24 cellular contexts compared by ENCODE assay signal in the genomic region with DNA sequence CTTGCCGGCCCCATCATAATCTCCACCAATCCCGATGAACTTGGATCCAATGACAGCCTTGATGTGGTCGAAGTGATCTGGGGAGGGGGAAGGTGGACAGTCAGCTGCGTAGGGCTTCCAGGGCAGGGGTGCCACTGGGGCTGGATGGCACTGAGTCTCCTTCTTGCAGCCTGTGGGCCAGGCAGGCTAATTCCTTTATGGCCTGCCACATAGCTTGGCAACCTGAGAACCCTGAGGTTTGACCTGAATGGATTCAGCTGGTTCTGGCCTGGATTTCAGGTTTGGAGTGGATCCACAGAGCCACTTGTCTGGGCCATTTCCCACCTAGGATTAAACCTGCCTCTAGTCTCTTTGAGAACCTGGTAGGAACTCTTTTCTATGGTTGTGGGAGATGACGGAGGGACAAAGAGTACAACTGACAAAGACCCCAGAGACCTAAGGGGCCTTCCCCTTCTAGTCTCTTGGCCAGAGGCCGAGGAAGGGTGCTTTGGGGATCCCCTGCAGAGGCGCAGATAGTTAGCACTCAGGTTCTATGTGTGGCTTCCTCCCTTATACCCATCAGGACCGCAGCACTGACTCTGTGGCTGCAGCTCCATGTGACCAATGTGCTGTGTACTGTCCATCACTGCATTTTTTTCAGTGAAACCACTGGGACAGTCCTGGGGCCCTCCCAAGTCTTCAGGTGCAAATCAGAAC. TPM values are rescaled to one million over a fixed set of nuclear protein-coding genes. Genes with fewer than 3 reads are reported as not detected.
DNase-seq lines count a peak whose midpoint lies in the region; ATAC-seq lines count a peak whose summit lies in the region.
"Had no signal": no experiment of that assay in that cellular context is flagged by ENCODE, and none has a peak within 500 bp of the region (broad histone marks: within the 10 kb centered on the region; RNA-seq: fewer than 3 reads in every experiment).

No MANE protein-coding gene starts in this region.

- no peak for DNase-seq in activated naive CD4-positive, alpha-beta T cell treated with Interleukin-2 at 50 U/mL for 16 hours
- DNase-seq in immature natural killer cell (peak in 2 of 3 donors; percentile 21 to 36), ACHN (no peak), T-cell (no peak)
- no peak for DNase-seq in stimulated activated CD4-positive, alpha-beta T cell treated with anti-CD3 and anti-CD28 coated beads, Interleukin-1b, Interleukin-23, amount 100 ng/mL, for 48 hours
- DNase-seq: activated CD4-positive, alpha-beta T cell treated with anti-CD3 and anti-CD28 coated beads, Interleukin-2, amount 50 U/mL, for 48 hours; BE2C; Calu3; HCEC 1CT; NCI-H1694 treated with DMSO at 0.1 percent for 48 hours; NCI-H2171 treated with DMSO at 0.1 percent for 48 hours; NCI-H526 treated with DMSO at 0.1 percent for 48 hours; stimulated activated CD4-positive, alpha-beta T cell treated with anti-CD3 and anti-CD28 coated beads, Interleukin-4, amount 100 ng/mL, for 4 hours; T-helper 9 cell; transverse colon had no signal

- peak overlapping the region; percentile 12 for H3K27ac Mint-ChIP-seq in activated naive CD4-positive, alpha-beta T cell treated with anti-CD3 and anti-CD28 coated beads, Interleukin-2, amount 50 U/mL, for 24 hours
- H3K27ac Mint-ChIP-seq in immature natural killer cell (peak overlapping the region in 5 of 6 donors; percentile 37 to 84 (median 59)), T-cell (no peak overlapping the region)
- H3K27ac Mint-ChIP-seq in stimulated activated memory B cell treated with anti-CD40 and anti-IgM and Interleukin-4, amounts not matched to agents 10 μg/mL and 1 μg/mL and 100 μg/mL, for 72 hours = peak overlapping the region; percentile 59
- H3K27ac Mint-ChIP-seq: mesothelial cell of epicardium had no signal

- in situ Hi-C loops in ACHN (cut with HindIII; ENCODE audit: low pct_ligation_motif_present, low pct_unique_long_range_greater_than_20kb, low sequenced_read_pairs) = loop anchor here (25.0 kb wide), 1 partner anchor 223 kb away; no protein-coding TSS in a partner anchor

- no peak overlapping the region for H3K4me3 Mint-ChIP-seq in activated naive CD4-positive, alpha-beta T cell treated with anti-CD3 and anti-CD28 coated beads, Interleukin-2, amount 50 U/mL, for 24 hours
- H3K4me3 Mint-ChIP-seq in immature natural killer cell = no peak overlapping the region
- H3K4me3 Mint-ChIP-seq in stimulated activated memory B cell treated with anti-CD40 and anti-IgM and Interleukin-4, amounts not matched to agents 10 μg/mL and 1 μg/mL and 100 μg/mL, for 72 hours = no peak overlapping the region
- no peak overlapping the region for H3K4me3 Mint-ChIP-seq in T-cell
- H3K4me3 Mint-ChIP-seq: mesothelial cell of epicardium had no signal

- CTCF ChIA-PET in T-cell (lab: Charles Lee) = interaction anchor here (0.5 to 1.1 kb wide), 3 partner anchors 14 to 1119 kb away, joined by 3 to 4 read pairs (median 3); no protein-coding TSS in a partner anchor

- peak; percentile 39 for ATAC-seq in HG02610 (IDR thresholded peaks at IDR 0.05; ENCODE audit: unreplicated experiment)
- ATAC-seq in stimulated activated memory B cell treated with anti-CD40 and anti-IgM and Interleukin-4, amounts not matched to agents 10 μg/mL and 1 μg/mL and 100 μg/mL, for 72 hours = peak; percentile 56
- no peak for ATAC-seq in T-cell (replicated peaks in 1 of 4)
- ATAC-seq: left lobe of liver, SK-N-SH treated with all-trans-retinoic acid at 6 μM for 48 hours had no signal

- POLR2A ChIA-PET in T-cell (lab: Charles Lee) = no interaction called here

- H3K27me3 Mint-ChIP-seq in activated naive CD4-positive, alpha-beta T cell treated with anti-CD3 and anti-CD28 coated beads, Interleukin-2, amount 50 U/mL, for 24 hours = no peaks in the 10 kb centered on the region
- H3K27me3 Mint-ChIP-seq in immature natural killer cell (ENCODE audit: low read depth in 3 of 3) = peaks cover 0 to 3% (median 0%) of the 10 kb centered on the region in 3 donors
- H3K27me3 Mint-ChIP-seq in stimulated activated memory B cell treated with anti-CD40 and anti-IgM and Interleukin-4, amounts not matched to agents 10 μg/mL and 1 μg/mL and 100 μg/mL, for 72 hours = no peaks in the 10 kb centered on the region
- no peaks in the 10 kb centered on the region for H3K27me3 Mint-ChIP-seq in T-cell

- peaks cover 26% of the 10 kb centered on the region for H3K4me1 Mint-ChIP-seq in activated naive CD4-positive, alpha-beta T cell treated with anti-CD3 and anti-CD28 coated beads, Interleukin-2, amount 50 U/mL, for 24 hours
- H3K4me1 Mint-ChIP-seq in immature natural killer cell = peaks cover 33 to 54% of the 10 kb centered on the region in 2 donors
- H3K4me1 Mint-ChIP-seq in stimulated activated memory B cell treated with anti-CD40 and anti-IgM and Interleukin-4, amounts not matched to agents 10 μg/mL and 1 μg/mL and 100 μg/mL, for 72 hours = peaks cover 61% of the 10 kb centered on the region
- H3K4me1 Mint-ChIP-seq in T-cell = peaks cover 13 to 37% (median 26%) of the 10 kb centered on the region in 3 donors

- H3K9me3 Mint-ChIP-seq in activated naive CD4-positive, alpha-beta T cell treated with anti-CD3 and anti-CD28 coated beads, Interleukin-2, amount 50 U/mL, for 24 hours = no peaks in the 10 kb centered on the region
- no peaks in the 10 kb centered on the region for H3K9me3 Mint-ChIP-seq in immature natural killer cell
- no peaks in the 10 kb centered on the region for H3K9me3 Mint-ChIP-seq in stimulated activated memory B cell treated with anti-CD40 and anti-IgM and Interleukin-4, amounts not matched to agents 10 μg/mL and 1 μg/mL and 100 μg/mL, for 72 hours
- no peaks in the 10 kb centered on the region for H3K9me3 Mint-ChIP-seq in T-cell
- H3K9me3 Mint-ChIP-seq: mesothelial cell of epicardium had no signal

- no peaks in the 10 kb centered on the region for H3K36me3 Mint-ChIP-seq in activated naive CD4-positive, alpha-beta T cell treated with anti-CD3 and anti-CD28 coated beads, Interleukin-2, amount 50 U/mL, for 24 hours
- H3K36me3 Mint-ChIP-seq in immature natural killer cell (peaks cover 0 to 4% (median 0%) of the 10 kb centered on the region in 3 donors), T-cell (peaks cover 7% of the 10 kb centered on the region)
- H3K36me3 Mint-ChIP-seq in stimulated activated memory B cell treated with anti-CD40 and anti-IgM and Interleukin-4, amounts not matched to agents 10 μg/mL and 1 μg/mL and 100 μg/mL, for 72 hours = no peaks in the 10 kb centered on the region
- H3K36me3 Mint-ChIP-seq: mesothelial cell of epicardium had no signal

RNA-seq across cellular contexts. Expression of gene DPEP3, which starts 9.2 kb away (rescaled TPM):
- polyA plus RNA-seq in immature natural killer cell = under 1 TPM in 1 of 3 donors, not detected in 2; 0.11 TPM
- 1 to 10 TPM in 4 of 5 donors, under 1 TPM in 1; 0.48 to 1.5 (median 1.1) TPM for total RNA-seq in T-cell
- total RNA-seq: A172, Calu3, cardiac muscle cell, HT-29, left lobe of liver, mesothelial cell of epicardium, transverse colon had no signal

RNA-seq across cellular contexts. Expression of gene DPEP2, which starts 9.8 kb away (rescaled TPM):
- 10 to 100 TPM; 45.5 to 62.6 (median 59.4) TPM for polyA plus RNA-seq in immature natural killer cell
- 100 to 1,000 TPM in 3 of 5 donors, 10 to 100 TPM in 2; 51.5 to 122 (median 100) TPM for total RNA-seq in T-cell
- total RNA-seq: A172, Calu3, cardiac muscle cell, HT-29, mesothelial cell of epicardium had no signal
- polyA plus RNA-seq: cardiac muscle cell had no signal

RNA-seq across cellular contexts. Expression of gene SLC12A4, which starts 21.0 kb away (rescaled TPM):
- polyA plus RNA-seq in immature natural killer cell = 10 to 100 TPM in 1 of 3 donors, 1 to 10 TPM in 2; 5.1 to 10.5 (median 6.6) TPM
- total RNA-seq in T-cell = 10 to 100 TPM; 23.3 to 39.6 (median 33.7) TPM

RNA-seq across cellular contexts. Expression of gene DPEP2NB, which starts 26.2 kb away (rescaled TPM):
- polyA plus RNA-seq in immature natural killer cell = not detected
- not detected for total RNA-seq in T-cell
- total RNA-seq: A172, Calu3, cardiac muscle cell, HT-29, left lobe of liver, mesothelial cell of epicardium, transverse colon had no signal
- polyA plus RNA-seq: cardiac muscle cell had no signal

RNA-seq across cellular contexts. Expression of gene DDX28, which starts 33.6 kb away (rescaled TPM):
- 10 to 100 TPM; 45.3 to 59.4 (median 55.0) TPM for polyA plus RNA-seq in immature natural killer cell
- total RNA-seq in T-cell = 10 to 100 TPM; 15.5 to 21.0 (median 17.6) TPM

Comparison
In these comparisons a context has a peak if more than half of its experiments do, and no peak if none do; other contexts are left out.
1. H3K27ac Mint-ChIP-seq: peak in activated naive CD4-positive, alpha-beta T cell treated with anti-CD3 and anti-CD28 coated beads, Interleukin-2, amount 50 U/mL, for 24 hours (single experiment), immature natural killer cell (5 of 6) and stimulated activated memory B cell treated with anti-CD40 and anti-IgM and Interleukin-4, amounts not matched to agents 10 μg/mL and 1 μg/mL and 100 μg/mL, for 72 hours (single experiment); none in T-cell (0 of 2).
2. DNase-seq: peak in immature natural killer cell (2 of 3); none in activated naive CD4-positive, alpha-beta T cell treated with Interleukin-2 at 50 U/mL for 16 hours (single experiment), stimulated activated CD4-positive, alpha-beta T cell treated with anti-CD3 and anti-CD28 coated beads, Interleukin-1b, Interleukin-23, amount 100 ng/mL, for 48 hours (single experiment), ACHN (single experiment) and T-cell (0 of 34).
3. ATAC-seq: peak in HG02610 (single experiment) and stimulated activated memory B cell treated with anti-CD40 and anti-IgM and Interleukin-4, amounts not matched to agents 10 μg/mL and 1 μg/mL and 100 μg/mL, for 72 hours (single experiment); none in T-cell (0 of 4).